ENCODE assay signal across 7 cellular contexts in the genomic region with DNA sequence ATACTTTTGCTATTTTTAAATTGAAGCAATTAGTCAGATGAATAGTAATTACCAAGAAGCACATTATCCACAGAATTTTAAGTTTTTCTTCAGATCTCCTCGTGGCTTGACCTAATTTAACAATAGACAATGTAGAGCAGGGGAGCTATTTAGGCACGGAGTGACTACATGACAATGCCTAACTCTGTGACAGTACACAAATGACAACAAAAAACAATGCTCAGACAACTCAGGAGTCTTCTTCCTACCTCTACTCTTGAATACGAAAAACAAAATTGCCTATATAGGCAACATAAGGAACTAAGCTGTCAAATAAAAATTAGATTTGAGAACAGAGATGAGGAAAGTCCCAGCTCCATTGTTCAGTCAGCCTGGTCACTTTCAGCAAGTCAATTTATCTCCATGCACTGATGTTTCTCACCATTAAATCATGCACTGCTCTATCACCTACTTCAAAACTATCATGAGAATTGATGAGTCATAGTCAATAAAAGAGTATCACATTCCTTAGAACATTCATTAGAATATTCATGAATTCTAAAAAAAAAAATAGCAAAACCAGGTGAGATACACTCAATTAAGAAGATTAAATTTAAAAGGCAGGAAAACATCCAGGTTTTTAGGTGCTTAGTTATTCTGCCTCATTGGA. TPM values are rescaled to one million over a fixed set of nuclear protein-coding genes. Genes with fewer than 3 reads are reported as not detected.
DNase-seq lines count a peak whose midpoint lies in the region; FAIRE-seq and TF ChIP-seq lines count a peak whose summit lies in the region.
"Not testable (repeated sequence)": the region's sequence is repeated elsewhere in the genome, so short reads cannot be mapped to it uniquely, and the experiment has no call there.

No MANE protein-coding gene starts in this region.

- POLR2A ChIA-PET in activated CD4-positive, alpha-beta memory T cell treated with anti-CD3 and anti-CD28 coated beads for 36 hours (lab: Charles Lee): not testable (repeated sequence)

- intact Hi-C loops in activated CD4-positive, alpha-beta memory T cell treated with anti-CD3 and anti-CD28 coated beads for 36 hours (cut with micrococcal nuclease); mammary epithelial cell (cut with micrococcal nuclease): not testable (repeated sequence)

- H3K4me2 ChIP-seq in mammary epithelial cell (ENCODE audit: insufficient read depth, low read depth, low read length): not testable (repeated sequence)

- not testable (repeated sequence) for H3K27me3 ChIP-seq in mammary epithelial cell (ENCODE audit: insufficient read depth, low read length)

- not testable (repeated sequence) for H3K27me3 Mint-ChIP-seq in activated CD4-positive, alpha-beta memory T cell treated with anti-CD3 and anti-CD28 coated beads for 36 hours; activated naive CD4-positive, alpha-beta T cell treated with anti-CD3 and anti-CD28 coated beads, Interleukin-2, amount 50 U/mL, for 24 hours

- TF ChIP-seq CTCF in mammary epithelial cell (conservative IDR thresholded peaks at IDR 0.05 in 1 of 2, IDR thresholded peaks at IDR 0.05 in 1 of 2; ENCODE audit: extremely low read depth in 1 of 2, insufficient read depth in 1 of 2, low read depth in 1 of 2, low read length in 2 of 2): not testable (repeated sequence)

- not testable (repeated sequence) for H3K9ac ChIP-seq in mammary epithelial cell (ENCODE audit: insufficient read depth, low read length)

- not testable (repeated sequence) for H4K20me1 ChIP-seq in mammary epithelial cell (ENCODE audit: insufficient read depth, low read length)

- H3K4me3 Mint-ChIP-seq in activated CD4-positive, alpha-beta memory T cell treated with anti-CD3 and anti-CD28 coated beads for 36 hours: peak overlapping the region; percentile 7
- peak overlapping the region; percentile 37 for H3K4me3 Mint-ChIP-seq in activated naive CD4-positive, alpha-beta T cell treated with anti-CD3 and anti-CD28 coated beads, Interleukin-2, amount 50 U/mL, for 24 hours

- peak overlapping the region; percentile 66 for H3K27ac Mint-ChIP-seq in activated CD4-positive, alpha-beta memory T cell treated with anti-CD3 and anti-CD28 coated beads for 36 hours
- peak overlapping the region; percentile 75 for H3K27ac Mint-ChIP-seq in activated naive CD4-positive, alpha-beta T cell treated with anti-CD3 and anti-CD28 coated beads, Interleukin-2, amount 50 U/mL, for 24 hours

- not testable (repeated sequence) for H3K4me3 ChIP-seq in mammary epithelial cell (replicated peaks in 1 of 3; ENCODE audit: insufficient read depth in 1 of 3, low read depth in 2 of 3, low read length in 3 of 3)

- in situ Hi-C loops in mammary epithelial cell (cut with MboI; ENCODE audit: low sequenced_read_pairs in 2 of 2): not testable (repeated sequence)

- H3K9me3 ChIP-seq in mammary epithelial cell (replicated peaks; ENCODE audit: insufficient read depth, low read length): not testable (repeated sequence)

- not testable (repeated sequence) for TF ChIP-seq POLR2A in H54 (IDR thresholded peaks at IDR 0.05; ENCODE audit: low read depth, low read length)

- not testable (repeated sequence) for DNase-seq in H54 (ENCODE audit: insufficient read length, low spot score); activated CD4-positive, alpha-beta memory T cell treated with anti-CD3 and anti-CD28 coated beads for 36 hours
- peak; percentile 15 for DNase-seq in OCI-M1 (lab: John Stamatoyannopoulos, UW)
- DNase-seq in mammary epithelial cell: peak; percentile 34
- DNase-seq in kidney tubule cell (ENCODE audit: low spot score): peak; percentile 11
- peak; percentile 3 for DNase-seq in stimulated activated CD4-positive, alpha-beta T cell treated with anti-CD3 and anti-CD28 coated beads, Interleukin-4, amount 100 ng/mL, for 24 hours

- dilution Hi-C loops in mammary epithelial cell (cut with HindIII; ENCODE audit: low sequenced_read_pairs): not testable (repeated sequence)

- H3K4me1 ChIP-seq in mammary epithelial cell (ENCODE audit: insufficient read depth, low read length): peaks cover 17% of the 10 kb centered on the region

- WGBS in mammary epithelial cell (ENCODE audit: low coverage, missing lambda C conversion rate): 97% methylated on average over 3 of the region's 3 CpGs

- H3K36me3 ChIP-seq in mammary epithelial cell (ENCODE audit: insufficient read depth, low read length): not testable (repeated sequence)

- CTCF ChIA-PET in activated CD4-positive, alpha-beta memory T cell treated with anti-CD3 and anti-CD28 coated beads for 36 hours (lab: Charles Lee); mammary epithelial cell (lab: Charles Lee; ENCODE audit: low non-redundant PET): not testable (repeated sequence)

- not testable (repeated sequence) for H3K9me3 Mint-ChIP-seq in activated CD4-positive, alpha-beta memory T cell treated with anti-CD3 and anti-CD28 coated beads for 36 hours; activated naive CD4-positive, alpha-beta T cell treated with anti-CD3 and anti-CD28 coated beads, Interleukin-2, amount 50 U/mL, for 24 hours

- not testable (repeated sequence) for BruUV-seq in mammary epithelial cell (replicated peaks; lab: Mats Ljungman, UMichigan)

- peaks cover 84% of the 10 kb centered on the region for H3K79me2 ChIP-seq in mammary epithelial cell (ENCODE audit: insufficient read depth, low read length)

- H3K4me1 Mint-ChIP-seq in activated CD4-positive, alpha-beta memory T cell treated with anti-CD3 and anti-CD28 coated beads for 36 hours (ENCODE audit: low read depth): peaks cover 52% of the 10 kb centered on the region
- peaks cover 56% of the 10 kb centered on the region for H3K4me1 Mint-ChIP-seq in activated naive CD4-positive, alpha-beta T cell treated with anti-CD3 and anti-CD28 coated beads, Interleukin-2, amount 50 U/mL, for 24 hours

- FAIRE-seq in H54 (lab: Jason Lieb, UNC): peak; percentile 97

- H3K36me3 Mint-ChIP-seq in activated CD4-positive, alpha-beta memory T cell treated with anti-CD3 and anti-CD28 coated beads for 36 hours; activated naive CD4-positive, alpha-beta T cell treated with anti-CD3 and anti-CD28 coated beads, Interleukin-2, amount 50 U/mL, for 24 hours: not testable (repeated sequence)

- peak overlapping the region; percentile 48 for H3K27ac ChIP-seq in mammary epithelial cell (ENCODE audit: insufficient read depth, low read depth, low read length)

- not testable (repeated sequence) for H2AFZ ChIP-seq in mammary epithelial cell (ENCODE audit: low read depth, low read length)

RNA-seq across cellular contexts. Expression of gene CTSV, which starts 38.7 kb away (rescaled TPM):
- total RNA-seq in activated CD4-positive, alpha-beta memory T cell treated with anti-CD3 and anti-CD28 coated beads for 36 hours: 1 to 10 TPM; 1.1 to 1.4 TPM
- total RNA-seq in mammary epithelial cell: 100 to 1,000 TPM in 1 of 2 donors, 10 to 100 TPM in 1; 22.2 to 101 TPM
- polyA plus RNA-seq in mammary epithelial cell: 188 TPM
- polyA minus RNA-seq in mammary epithelial cell: 68.3 TPM

Comparison
In these comparisons a context has a peak if more than half of its experiments do, and no peak if none do; other contexts are left out.
1. RNA of gene CTSV, which starts 38.7 kb away (total RNA-seq): 22.2 to 101 TPM in mammary epithelial cell; 1.1 to 1.4 TPM in activated CD4-positive, alpha-beta memory T cell treated with anti-CD3 and anti-CD28 coated beads for 36 hours; every median in the first group is over 4 times any median in the second.